In the genomic region with DNA sequence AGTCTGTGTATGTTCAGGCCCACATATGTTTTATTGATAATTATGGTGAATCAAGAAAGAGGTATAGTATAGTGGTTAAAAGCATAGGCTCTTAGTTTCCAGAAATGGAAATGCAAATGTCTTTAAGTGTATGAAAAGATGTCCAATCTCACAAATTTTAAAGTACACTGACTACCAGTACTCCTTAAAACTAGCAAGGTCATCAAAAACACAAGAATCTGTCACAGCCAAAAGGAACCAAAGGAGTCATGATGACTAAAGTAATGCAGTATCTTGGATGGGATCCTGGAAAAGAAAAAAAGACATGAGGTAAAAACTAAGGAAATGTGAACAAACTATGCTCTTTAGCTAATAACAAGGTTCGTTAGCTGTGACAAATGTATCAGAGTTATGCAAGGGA, we compare ENCODE assay signal across 9 cellular contexts. TPM values are rescaled to one million over a fixed set of nuclear protein-coding genes. Genes with fewer than 3 reads are reported as not detected.
A peak's percentile ranks its signal among the peaks of the same experiment; 100 is the strongest.
DNase-seq lines count a peak whose midpoint lies in the region; TF ChIP-seq lines count a peak whose summit lies in the region.
"Had no signal": no experiment of that assay in that cellular context is flagged by ENCODE, and none has a peak within 500 bp of the region (broad histone marks: within the 10 kb centered on the region; RNA-seq: fewer than 3 reads in every experiment).

No MANE protein-coding gene starts in this region.

- no peak overlapping the region for H3K27ac Mint-ChIP-seq in endodermal cell

- H3K27ac ChIP-seq in PC-9 (no peak overlapping the region), endodermal cell (ENCODE audit: low read depth, low read length) (no peak overlapping the region), parathyroid adenoma (peak overlapping the region; percentile 60)

- H3K27me3 Mint-ChIP-seq in endodermal cell (ENCODE audit: insufficient read depth), result no peaks in the 10 kb centered on the region

- WGBS in endodermal cell (ENCODE audit: insufficient coverage in 1 of 2, insufficient read length in 1 of 2), 2 experiments, result 88% methylated on average over 1 of the region's 1 CpG; no CpG with 5 or more reads in 1 of the 2 experiments

- DNase-seq in GM12865 (ENCODE audit: low read depth) (no peak), PC-9 (no peak), endodermal cell (no peak), A172 (ENCODE audit: low spot score) (no peak), DMS53 treated with DMSO at 0.1 percent for 48 hours (lab: John Stamatoyannopoulos, UW; ENCODE audit: unreplicated experiment) (no peak), DMS79 (lab: John Stamatoyannopoulos, UW) (no peak)

- H3K9me3 Mint-ChIP-seq in endodermal cell, result peaks cover 43% of the 10 kb centered on the region

- H3K36me3 Mint-ChIP-seq in endodermal cell (ENCODE audit: low read depth), result peaks cover 20% of the 10 kb centered on the region

- TF ChIP-seq CTCF in GM12865 (IDR thresholded peaks at IDR 0.05; ENCODE audit: insufficient read depth, low read depth, low read length, missing control alignments) (no peak), PC-9 (conservative IDR thresholded peaks at IDR 0.05) (no peak), endodermal cell (conservative IDR thresholded peaks at IDR 0.05) (no peak), parathyroid adenoma (IDR thresholded peaks at IDR 0.05) (no peak)

- no peaks in the 10 kb centered on the region for H3K4me1 Mint-ChIP-seq in endodermal cell

- H3K4me2 ChIP-seq in PC-9 (peak overlapping the region; percentile 95), parathyroid adenoma (ENCODE audit: low read length) (peak overlapping the region; percentile 13)

- no peaks in the 10 kb centered on the region for H3K9me2 ChIP-seq in PC-9 (ENCODE audit: insufficient read depth)

- H3K4me3 Mint-ChIP-seq in endodermal cell, result peak overlapping the region; percentile 91

- CTCF ChIA-PET in PC-9 (lab: Charles Lee), result no interaction called here

- H3K9me3 ChIP-seq in PC-9 (ENCODE audit: insufficient read depth, low read depth) (no peaks in the 10 kb centered on the region), endodermal cell (ENCODE audit: control insufficient read depth, low read length) (no peaks in the 10 kb centered on the region), parathyroid adenoma (ENCODE audit: control insufficient read depth, low read length) (no peaks in the 10 kb centered on the region)
- H3K9me3 ChIP-seq: SJSA1 had no signal

- no TSS peak for BruUV-seq in PC-9 (replicated peaks; lab: Mats Ljungman, UMichigan)

- H3K4me1 ChIP-seq in PC-9 (replicated peaks; ENCODE audit: insufficient read depth), result peaks cover 18% of the 10 kb centered on the region
- no peaks in the 10 kb centered on the region for H3K4me1 ChIP-seq in endodermal cell (ENCODE audit: control insufficient read depth, insufficient read depth, low read length)
- H3K4me1 ChIP-seq in parathyroid adenoma, result peaks cover 5% of the 10 kb centered on the region

- H3K27me3 ChIP-seq in PC-9 (ENCODE audit: insufficient read depth, low read depth) (no peaks in the 10 kb centered on the region), endodermal cell (ENCODE audit: control insufficient read depth, insufficient read depth, low read length, poor library complexity, severe bottlenecking) (no peaks in the 10 kb centered on the region), parathyroid adenoma (ENCODE audit: control insufficient read depth, insufficient read depth, low read length) (no peaks in the 10 kb centered on the region)
- H3K27me3 ChIP-seq: foreskin keratinocyte, SJSA1 had no signal

- H3K4me3 ChIP-seq in GM12865 (ENCODE audit: low read depth, low read length) (peak overlapping the region; percentile 78), PC-9 (peak overlapping the region; percentile 84; the same call in 1 of the 2 replicates), endodermal cell (ENCODE audit: low read length) (no peak overlapping the region), parathyroid adenoma (ENCODE audit: low read depth, low read length) (peak overlapping the region; percentile 70)

- H3K36me3 ChIP-seq in PC-9 (ENCODE audit: low read depth), result peaks cover 19% of the 10 kb centered on the region
- H3K36me3 ChIP-seq in endodermal cell (ENCODE audit: control insufficient read depth, insufficient read depth, low read length), result peaks cover 21% of the 10 kb centered on the region
- no peaks in the 10 kb centered on the region for H3K36me3 ChIP-seq in parathyroid adenoma (ENCODE audit: control insufficient read depth, insufficient read depth, low read length)

- no peaks in the 10 kb centered on the region; the same call in 1 of the 2 replicates for H3F3A ChIP-seq in PC-9 (ENCODE audit: insufficient read depth, low read depth)

- H3K79me2 ChIP-seq in PC-9 (ENCODE audit: low read depth), result peaks cover 20% of the 10 kb centered on the region
- no peaks in the 10 kb centered on the region for H3K79me2 ChIP-seq in parathyroid adenoma

- no peak overlapping the region for H3K9ac ChIP-seq in endodermal cell (ENCODE audit: extremely low read depth, low read length, poor library complexity, severe bottlenecking)
- no peak overlapping the region for H3K9ac ChIP-seq in parathyroid adenoma

- H2AFZ ChIP-seq in PC-9 (peak overlapping the region; percentile 96), parathyroid adenoma (peak overlapping the region; percentile 92)

- POLR2A ChIA-PET in PC-9 (lab: Charles Lee; ENCODE audit: unreplicated experiment), result no interaction called here

- intact Hi-C loops in PC-9 (cut with micrococcal nuclease; ENCODE audit: unreplicated experiment), result loop anchor here (5.0 to 10.0 kb wide), 2 partner anchors 88 to 224 kb away; partner anchors contain the start of genes DNAAF6 and NUP62CL

- H4K20me1 ChIP-seq in PC-9 (ENCODE audit: insufficient read depth), result no peaks in the 10 kb centered on the region

RNA-seq across cellular contexts. Expression of gene RBM41, which starts 0.7 kb away (rescaled TPM):
- 31.2 and 31.5 TPM in 2 replicates for total RNA-seq in PC-9 (2021)
- total RNA-seq in endodermal cell, result 10 to 100 TPM; 25.3 to 26.1 TPM
- 14.6 TPM for polyA plus RNA-seq in endodermal cell (2013, experiment 1 of 2)
- polyA plus RNA-seq in endodermal cell (2013, experiment 2 of 2), result 14.5 TPM
- 4.8 and 11.4 TPM in 2 replicates for total RNA-seq in A172 (2014; rRNA removed; shearing (Covaris generic))
